9 cellular contexts compared by ENCODE assay signal in the genomic region with DNA sequence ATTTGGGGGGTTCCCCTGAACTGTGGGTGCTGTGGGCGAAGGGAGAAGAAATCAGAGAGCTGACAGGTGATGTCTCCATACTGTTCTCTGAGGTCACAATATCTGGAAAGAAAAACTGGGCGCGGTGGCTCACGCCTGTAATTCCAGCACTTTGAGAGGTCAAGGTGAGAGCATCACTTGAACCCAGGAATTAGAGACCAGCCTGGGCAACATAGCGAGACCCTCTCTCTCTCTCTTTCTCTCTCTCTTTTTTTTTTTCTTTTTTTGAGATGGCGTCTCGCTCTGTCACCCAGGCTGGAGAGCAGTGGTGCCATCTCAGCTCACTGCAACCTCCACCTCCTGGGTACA. TPM values are rescaled to one million over a fixed set of nuclear protein-coding genes. Genes with fewer than 3 reads are reported as not detected.
"Had no signal": no experiment of that assay in that cellular context is flagged by ENCODE, and none has a peak within 500 bp of the region (broad histone marks: within the 10 kb centered on the region; RNA-seq: fewer than 3 reads in every experiment).

No MANE protein-coding gene starts in this region.

- H3K4me3 Mint-ChIP-seq: activated B cell treated with CpG ODN at 0.5 μM for 24 hours; activated CD4-positive, alpha-beta memory T cell treated with anti-CD3 and anti-CD28 coated beads for 36 hours; activated CD8-positive, alpha-beta memory T cell treated with anti-CD3 and anti-CD28 coated beads, Interleukin-2, amount 10 ng/mL, durations not matched to agents 7 days and 5 days; activated naive CD4-positive, alpha-beta T cell treated with anti-CD3 and anti-CD28 coated beads, Interleukin-2, amount 10 ng/mL, durations not matched to agents 7 days and 5 days; activated naive CD8-positive, alpha-beta T cell treated with anti-CD3 and anti-CD28 coated beads for 36 hours had no signal

- DNase-seq: amniotic stem cell, NCI-H526 treated with DMSO at 0.1 percent for 48 hours had no signal

- H3K9me3 Mint-ChIP-seq: activated B cell treated with CpG ODN at 0.5 μM for 24 hours; activated CD4-positive, alpha-beta memory T cell treated with anti-CD3 and anti-CD28 coated beads for 36 hours; activated naive CD4-positive, alpha-beta T cell treated with anti-CD3 and anti-CD28 coated beads, Interleukin-2, amount 10 ng/mL, durations not matched to agents 7 days and 5 days; activated naive CD8-positive, alpha-beta T cell treated with anti-CD3 and anti-CD28 coated beads for 36 hours had no signal

- H3K36me3 Mint-ChIP-seq: activated CD4-positive, alpha-beta memory T cell treated with anti-CD3 and anti-CD28 coated beads for 36 hours; activated CD8-positive, alpha-beta memory T cell treated with anti-CD3 and anti-CD28 coated beads, Interleukin-2, amount 10 ng/mL, durations not matched to agents 7 days and 5 days; activated naive CD4-positive, alpha-beta T cell treated with anti-CD3 and anti-CD28 coated beads, Interleukin-2, amount 10 ng/mL, durations not matched to agents 7 days and 5 days; activated naive CD8-positive, alpha-beta T cell treated with anti-CD3 and anti-CD28 coated beads for 36 hours had no signal

- H3K27ac ChIP-seq: brain microvascular endothelial cell, VCaP had no signal

- H3K36me3 ChIP-seq: brain microvascular endothelial cell had no signal

- H3K27ac Mint-ChIP-seq: activated CD8-positive, alpha-beta memory T cell treated with anti-CD3 and anti-CD28 coated beads, Interleukin-2, amount 10 ng/mL, durations not matched to agents 7 days and 5 days; activated naive CD4-positive, alpha-beta T cell treated with anti-CD3 and anti-CD28 coated beads, Interleukin-2, amount 10 ng/mL, durations not matched to agents 7 days and 5 days; activated naive CD8-positive, alpha-beta T cell treated with anti-CD3 and anti-CD28 coated beads for 36 hours had no signal

RNA-seq across cellular contexts. Expression of a gene that starts 26.1 kb away (rescaled TPM):
- total RNA-seq: activated B cell treated with CpG ODN at 0.5 μM for 24 hours; activated CD4-positive, alpha-beta memory T cell treated with anti-CD3 and anti-CD28 coated beads for 36 hours; activated naive CD8-positive, alpha-beta T cell treated with anti-CD3 and anti-CD28 coated beads for 36 hours had no signal
